Comparison of ENCODE assay signal across 20 cellular contexts in genomic region chr3:8097690-8098089, GRCh38.
DNase-seq lines count a peak whose midpoint lies in the region; ATAC-seq, FAIRE-seq and TF ChIP-seq lines count a peak whose summit lies in the region.
"Had no signal": no experiment of that assay in that cellular context is flagged by ENCODE, and none has a peak within 500 bp of the region (broad histone marks: within the 10 kb centered on the region; RNA-seq: fewer than 3 reads in every experiment).

No MANE protein-coding gene starts in this region.

- ATAC-seq in HCT116 (0 out of 2 replicates have a peak, but pooled peaks have one; percentile 39), foreskin keratinocyte (no peak)
- ATAC-seq: GM12878, GM23338, T-cell had no signal

- BruUV-seq in HCT116 (replicated peaks; lab: Mats Ljungman, UMichigan) (no TSS peak), PC-9 (replicated peaks; lab: Mats Ljungman, UMichigan) (no TSS peak)

- RAD21 ChIA-PET in HCT116 (lab: Charles Lee; ENCODE audit: low non-redundant PET in 1 of 2, low total read pairs in 2 of 2, uncharacterized antibody in 2 of 2, unreplicated experiment in 2 of 2), result no interaction called here

- H3K27ac ChIP-seq in HCT116 (ENCODE audit: low read depth, low read length) (no peak overlapping the region), PC-9 (no peak overlapping the region), foreskin keratinocyte (no peak overlapping the region), brain microvascular endothelial cell (no peak overlapping the region)
- H3K27ac ChIP-seq: SK-N-MC had no signal

- CTCF ChIA-PET in HCT116 (lab: Charles Lee) (no interaction called here), PC-9 (lab: Charles Lee) (no interaction called here)

- intact Hi-C loops in HCT116 (cut with micrococcal nuclease), result loop anchor here (5.0 kb wide), 1 partner anchor 295 kb away; no protein-coding TSS in a partner anchor
- intact Hi-C loops in PC-9 (cut with micrococcal nuclease; ENCODE audit: unreplicated experiment), result no loop called here

- H3K9me2 ChIP-seq in HCT116 (ENCODE audit: insufficient read depth) (no peaks in the 10 kb centered on the region), PC-9 (ENCODE audit: insufficient read depth) (no peaks in the 10 kb centered on the region)

- H3K27me3 ChIP-seq in HCT116 (ENCODE audit: insufficient read depth, low read length) (no peaks in the 10 kb centered on the region), PC-9 (ENCODE audit: insufficient read depth, low read depth) (peaks cover 8% of the 10 kb centered on the region; the same call in 1 of the 2 replicates), foreskin keratinocyte (no peaks in the 10 kb centered on the region), brain microvascular endothelial cell (replicated peaks) (no peaks in the 10 kb centered on the region)

- TF ChIP-seq POLR2A in HCT116 (IDR thresholded peaks at IDR 0.05; ENCODE audit: borderline replicate concordance, extremely low read depth, insufficient read depth, insufficient read length), result no peak

- no peaks in the 10 kb centered on the region for H3K79me2 ChIP-seq in HCT116 (ENCODE audit: insufficient read depth, low read length)
- no peaks in the 10 kb centered on the region for H3K79me2 ChIP-seq in PC-9 (ENCODE audit: low read depth)

- POLR2A ChIA-PET in HCT116 (lab: Charles Lee), result no interaction called here
- POLR2A ChIA-PET in PC-9 (lab: Charles Lee; ENCODE audit: unreplicated experiment), result no interaction called here

- no peaks in the 10 kb centered on the region for H3F3A ChIP-seq in PC-9 (ENCODE audit: insufficient read depth, low read depth)

- H4K20me1 ChIP-seq in HCT116 (ENCODE audit: insufficient read depth) (no peaks in the 10 kb centered on the region), PC-9 (ENCODE audit: insufficient read depth) (no peaks in the 10 kb centered on the region)

- TF ChIP-seq RAD21 in HCT116 (IDR thresholded peaks at IDR 0.05; ENCODE audit: low read depth), result peak; percentile 40; the same call in 1 of the 2 replicates

- H3K4me1 ChIP-seq in HCT116 (ENCODE audit: control insufficient read depth in 1 of 2, insufficient read depth in 2 of 2, low read length in 2 of 2) (peaks cover 2 to 5% of the 10 kb centered on the region in 2 experiments; a peak in 1 of 4 replicates), PC-9 (replicated peaks; ENCODE audit: insufficient read depth) (no peaks in the 10 kb centered on the region), foreskin keratinocyte (no peaks in the 10 kb centered on the region)
- H3K4me1 ChIP-seq: Caco-2 had no signal

- H3K4me3 ChIP-seq in HCT116 (replicated peaks in 1 of 2; ENCODE audit: low read depth in 1 of 2, low read length in 2 of 2) (no peak overlapping the region), PC-9 (no peak overlapping the region), brain microvascular endothelial cell (ENCODE audit: low read depth, low read length) (no peak overlapping the region)
- H3K4me3 ChIP-seq: GM12878, GM23338, SK-N-MC had no signal

- DNase-seq in D721Med (ENCODE audit: insufficient read length, low spot score) (no peak), HCT116 (ENCODE audit: low read depth, low spot score) (no peak), PC-9 (no peak), foreskin keratinocyte (no peak), NCI-H446 (lab: John Stamatoyannopoulos, UW) (no peak), NAMALWA (ENCODE audit: low spot score) (no peak), NCI-H748 (lab: John Stamatoyannopoulos, UW; ENCODE audit: unreplicated experiment) (no peak), brain microvascular endothelial cell (no peak)
- DNase-seq: Caco-2, DMS153, GF-D8, Karpas-422, NCI-H1694 treated with DMSO at 0.1 percent for 48 hours, NCI-H510A, NCI-H82, SHP77, T-cell had no signal

- TF ChIP-seq CTCF in D721Med (IDR thresholded peaks at IDR 0.05; ENCODE audit: insufficient read depth, missing control alignments) (no peak), HCT116 (IDR thresholded peaks at IDR 0.05 in 2 of 3, conservative IDR thresholded peaks at IDR 0.05 in 1 of 3; ENCODE audit: borderline replicate concordance in 1 of 3, insufficient read depth in 1 of 3, low read depth in 2 of 3, low read length in 2 of 3) (peak; percentile 17 to 48 (median 30); a peak in 3 of 6 replicates), PC-9 (conservative IDR thresholded peaks at IDR 0.05) (peak; percentile 14; the same call in 1 of the 2 replicates), foreskin keratinocyte (conservative IDR thresholded peaks at IDR 0.05) (peak; percentile 33), brain microvascular endothelial cell (IDR thresholded peaks at IDR 0.05; ENCODE audit: low read depth, low read length, missing control alignments) (no peak)

- H3K36me3 ChIP-seq in HCT116 (ENCODE audit: control insufficient read depth in 1 of 2, insufficient read depth in 2 of 2, low read length in 2 of 2) (no peaks in the 10 kb centered on the region), PC-9 (ENCODE audit: low read depth) (no peaks in the 10 kb centered on the region), brain microvascular endothelial cell (replicated peaks) (no peaks in the 10 kb centered on the region)

- H3K9me3 ChIP-seq in HCT116 (ENCODE audit: control insufficient read depth in 1 of 2, insufficient read depth in 1 of 2, low read depth in 1 of 2, low read length in 2 of 2) (no peaks in the 10 kb centered on the region), PC-9 (ENCODE audit: insufficient read depth, low read depth) (no peaks in the 10 kb centered on the region)
- H3K9me3 ChIP-seq: Caco-2 had no signal

- H2AFZ ChIP-seq in HCT116 (ENCODE audit: low read depth, low read length, poor library complexity, severe bottlenecking) (no peak overlapping the region), PC-9 (no peak overlapping the region)
- H2AFZ ChIP-seq: GM23338 had no signal

- in situ Hi-C loops in brain microvascular endothelial cell (cut with HindIII; ENCODE audit: low pct_ligation_motif_present, low sequenced_read_pairs), result no loop called here

- H3K9ac ChIP-seq in HCT116 (ENCODE audit: low read length), result no peak overlapping the region

- H3K4me2 ChIP-seq in HCT116 (ENCODE audit: low read length) (no peak overlapping the region), PC-9 (no peak overlapping the region)
- H3K4me2 ChIP-seq: GM23338 had no signal

- peak; percentile 46 for FAIRE-seq in D721Med (lab: Jason Lieb, UNC)
- FAIRE-seq: GM12878 had no signal

TF ChIP-seq in HCT116, 20 proteins besides CTCF, POLR2A, EP300 and RAD21 (continues in another document):
- no peak for TF ChIP-seq CBX3 (IDR thresholded peaks at IDR 0.05; ENCODE audit: low read depth)
- no peak for TF ChIP-seq SIN3A (IDR thresholded peaks at IDR 0.05; ENCODE audit: low read depth)
- no peak for TF ChIP-seq FOSL1 (IDR thresholded peaks at IDR 0.05; ENCODE audit: low read depth)
- TF ChIP-seq REST (IDR thresholded peaks at IDR 0.05; ENCODE audit: low read depth), result no peak
- no peak for TF ChIP-seq ZFX (IDR thresholded peaks at IDR 0.05)
- no peak for TF ChIP-seq SRF (IDR thresholded peaks at IDR 0.05; ENCODE audit: low read depth)
- TF ChIP-seq TCF7L2 (IDR thresholded peaks at IDR 0.05; ENCODE audit: borderline replicate concordance, extremely low read depth, insufficient read depth, insufficient read length), result no peak
- TF ChIP-seq ELF1 (IDR thresholded peaks at IDR 0.05; ENCODE audit: borderline replicate concordance, low read depth), result no peak
- TF ChIP-seq ZNF274 (IDR thresholded peaks at IDR 0.05; ENCODE audit: low read depth, low read length), result no peak
- no peak for TF ChIP-seq EGR1 (IDR thresholded peaks at IDR 0.05; ENCODE audit: low read depth)
- no peak for TF ChIP-seq ZBTB33 (IDR thresholded peaks at IDR 0.05; ENCODE audit: extremely low read depth, insufficient replicate concordance, low read length)
- TF ChIP-seq ATF3 (IDR thresholded peaks at IDR 0.05), result no peak

Comparison
In these comparisons a context has a peak if more than half of its experiments do, and no peak if none do; other contexts are left out.
1. CTCF ChIP-seq: peak in HCT116 (3 of 3), PC-9 (single experiment) and foreskin keratinocyte (single experiment); none in D721Med (single experiment) and brain microvascular endothelial cell (single experiment).